In genomic region chr6:56746767-56747504, GRCh38 we compare ENCODE assay signal across 15 cellular contexts.
DNase-seq lines count a peak whose midpoint lies in the region; ATAC-seq, FAIRE-seq and TF ChIP-seq lines count a peak whose summit lies in the region.
"Had no signal": no experiment of that assay in that cellular context is flagged by ENCODE, and none has a peak within 500 bp of the region (broad histone marks: within the 10 kb centered on the region; RNA-seq: fewer than 3 reads in every experiment).

No MANE protein-coding gene starts in this region.

- peaks cover 50% of the 10 kb centered on the region; the same call in 1 of the 2 replicates for H4K20me1 ChIP-seq in SK-N-SH (ENCODE audit: insufficient read depth)

- POLR2A ChIA-PET in SK-N-SH (lab: Yijun Ruan, JAX): no interaction called here

- peak overlapping the region in 1 of 2 experiments; percentile 53 for H3K14ac ChIP-seq in mesenchymal stem cell (ENCODE audit: low read length in 2 of 2)

- 98% methylated on average over 4 of the region's 4 CpGs for WGBS in SK-N-SH (ENCODE audit: low lambda C conversion rate)
- 94% methylated on average over 4 of the region's 4 CpGs for WGBS in mesenchymal stem cell

- H3K9me3 ChIP-seq in SK-N-SH: no peaks in the 10 kb centered on the region
- H3K9me3 ChIP-seq in mesenchymal stem cell (ENCODE audit: control insufficient read depth, low read length): no peaks in the 10 kb centered on the region
- no peaks in the 10 kb centered on the region for H3K9me3 ChIP-seq in BE2C
- H3K9me3 ChIP-seq in T-helper 17 cell (ENCODE audit: control insufficient read depth, low read length, poor library complexity, severe bottlenecking): no peaks in the 10 kb centered on the region
- H3K9me3 ChIP-seq: uterus had no signal

- FAIRE-seq in H54 (lab: Jason Lieb, UNC): peak; percentile 96
- FAIRE-seq: GM12892 had no signal

- TF ChIP-seq POLR2A in H54 (IDR thresholded peaks at IDR 0.05; ENCODE audit: low read depth, low read length): no peak

- peak overlapping the region; percentile 28 to 58; a peak in 3 of 4 replicates for H3K27ac ChIP-seq in SK-N-SH (ENCODE audit: low read depth in 2 of 2, low read length in 1 of 2)
- H3K27ac ChIP-seq in mesenchymal stem cell (ENCODE audit: low read length, poor library complexity, severe bottlenecking): no peak overlapping the region
- H3K27ac ChIP-seq: uterus had no signal

- no peak overlapping the region for H2BK120ac ChIP-seq in mesenchymal stem cell (ENCODE audit: low read depth, low read length)

- DNase-seq in COLO668 (lab: John Stamatoyannopoulos, UW; ENCODE audit: unreplicated experiment) (peak; percentile 6), H54 (ENCODE audit: insufficient read length, low spot score) (no peak), SK-N-SH (no peak), mesenchymal stem cell (no peak), BE2C (no peak), T-helper 17 cell (no peak)
- no peak for DNase-seq in activated naive CD8-positive, alpha-beta T cell treated with anti-CD3 and anti-CD28 coated beads, Interleukin-2, amount 50 U/mL, for 24 hours
- no peak for DNase-seq in activated CD8-positive, alpha-beta memory T cell treated with anti-CD3 and anti-CD28 coated beads, Interleukin-2, amount 50 U/mL, for 4 hours
- DNase-seq: H7; NCI-H1092; NK-92 treated with Interleukin-12 subunit alpha and Interleukin-12 subunit beta, amount 100 ng/mL, for 24 hours; stimulated activated CD4-positive, alpha-beta T cell treated with anti-CD3 and anti-CD28 coated beads, Interleukin-1b, Interleukin-23, amount 100 ng/mL, for 48 hours; uterus had no signal

- H2BK5ac ChIP-seq in mesenchymal stem cell (ENCODE audit: low read depth, low read length, poor library complexity, severe bottlenecking): no peak overlapping the region

- TF ChIP-seq EP300 in SK-N-SH (IDR thresholded peaks at IDR 0.05; ENCODE audit: borderline replicate concordance in 1 of 2, low read depth in 1 of 2, low read length in 1 of 2): no peak

- H2AFZ ChIP-seq in SK-N-SH (ENCODE audit: low read depth) (no peak overlapping the region), mesenchymal stem cell (ENCODE audit: low read depth, low read length) (no peak overlapping the region)

- no peak overlapping the region for H3K4me3 ChIP-seq in SK-N-SH (ENCODE audit: low read depth in 2 of 2, low read length in 1 of 2)
- no peak overlapping the region for H3K4me3 ChIP-seq in mesenchymal stem cell (ENCODE audit: insufficient read depth in 1 of 2, low read depth in 1 of 2, low read length in 2 of 2)
- no peak overlapping the region for H3K4me3 ChIP-seq in BE2C (ENCODE audit: low read depth, low read length)
- H3K4me3 ChIP-seq: uterus had no signal

- no peak overlapping the region for H3K4me3 Mint-ChIP-seq in activated naive CD8-positive, alpha-beta T cell treated with anti-CD3 and anti-CD28 coated beads, Interleukin-2, amount 50 U/mL, for 24 hours
- no peak overlapping the region for H3K4me3 Mint-ChIP-seq in T-helper 17 cell

- peaks cover 11% of the 10 kb centered on the region for H3K4me1 Mint-ChIP-seq in activated naive CD8-positive, alpha-beta T cell treated with anti-CD3 and anti-CD28 coated beads, Interleukin-2, amount 50 U/mL, for 24 hours
- peaks cover 2% of the 10 kb centered on the region for H3K4me1 Mint-ChIP-seq in T-helper 17 cell

- peaks cover 0 to 9% of the 10 kb centered on the region in 2 experiments for H3K36me3 ChIP-seq in SK-N-SH (replicated peaks in 1 of 2; ENCODE audit: control insufficient read depth in 1 of 2, insufficient read depth in 2 of 2, low read length in 1 of 2)
- H3K36me3 ChIP-seq in mesenchymal stem cell (ENCODE audit: control insufficient read depth in 1 of 2, insufficient read depth in 2 of 2, low read depth in 1 of 2, low read length in 2 of 2): no peaks in the 10 kb centered on the region
- H3K36me3 ChIP-seq in BE2C: no peaks in the 10 kb centered on the region
- H3K36me3 ChIP-seq: uterus had no signal

- H3K27ac Mint-ChIP-seq in activated naive CD8-positive, alpha-beta T cell treated with anti-CD3 and anti-CD28 coated beads, Interleukin-2, amount 50 U/mL, for 24 hours: no peak overlapping the region
- H3K27ac Mint-ChIP-seq in T-helper 17 cell: no peak overlapping the region
- H3K27ac Mint-ChIP-seq: activated naive CD4-positive, alpha-beta T cell treated with anti-CD3 and anti-CD28 coated beads, Interleukin-2, amount 50 U/mL, for 72 hours had no signal

- TF ChIP-seq RAD21 in SK-N-SH (IDR thresholded peaks at IDR 0.05; ENCODE audit: low read length): no peak

- peak overlapping the region; percentile 12 for H4K8ac ChIP-seq in mesenchymal stem cell (ENCODE audit: low read length)

- H3K9me3 Mint-ChIP-seq in activated naive CD8-positive, alpha-beta T cell treated with anti-CD3 and anti-CD28 coated beads, Interleukin-2, amount 50 U/mL, for 24 hours: no peaks in the 10 kb centered on the region
- H3K9me3 Mint-ChIP-seq: activated naive CD4-positive, alpha-beta T cell treated with anti-CD3 and anti-CD28 coated beads, Interleukin-2, amount 50 U/mL, for 72 hours had no signal

- peaks cover 13 to 61% of the 10 kb centered on the region in 2 experiments; a peak in 3 of 4 replicates for H3K4me1 ChIP-seq in SK-N-SH (ENCODE audit: control insufficient read depth in 1 of 2, insufficient read depth in 2 of 2, low read depth in 1 of 2, low read length in 1 of 2)
- H3K4me1 ChIP-seq in mesenchymal stem cell (ENCODE audit: control insufficient read depth, insufficient read depth, low read depth, low read length): peaks cover 9% of the 10 kb centered on the region
- peaks cover 9% of the 10 kb centered on the region for H3K4me1 ChIP-seq in BE2C

- H3K27me3 ChIP-seq in SK-N-SH (ENCODE audit: insufficient read depth): no peaks in the 10 kb centered on the region
- H3K27me3 ChIP-seq in mesenchymal stem cell (ENCODE audit: control insufficient read depth in 1 of 2, insufficient read depth in 1 of 2, low read length in 2 of 2): no peaks in the 10 kb centered on the region
- H3K27me3 ChIP-seq in BE2C: no peaks in the 10 kb centered on the region
- H3K27me3 ChIP-seq: uterus had no signal

- no peak overlapping the region for H2BK15ac ChIP-seq in mesenchymal stem cell (ENCODE audit: low read depth, poor library complexity, severe bottlenecking)

- H3K23ac ChIP-seq in mesenchymal stem cell (ENCODE audit: low read length in 2 of 2): no peak overlapping the region

- no peak overlapping the region for H3K4ac ChIP-seq in mesenchymal stem cell (ENCODE audit: low read depth in 1 of 2, low read length in 2 of 2)

- CTCF ChIA-PET in SK-N-SH (lab: Yijun Ruan, JAX): interaction anchor here (1.3 kb wide), 2 partner anchors 15 to 21 kb away, joined by 4 read pairs; no protein-coding TSS in a partner anchor

- peaks cover 46% of the 10 kb centered on the region for H3F3A ChIP-seq in SK-N-SH (replicated peaks; ENCODE audit: insufficient read depth)

- H3K9ac ChIP-seq in SK-N-SH (no peak overlapping the region), mesenchymal stem cell (ENCODE audit: low read length) (no peak overlapping the region)

- no peak for TF ChIP-seq CTCF in SK-N-SH (IDR thresholded peaks at IDR 0.05)
- TF ChIP-seq CTCF in BE2C (IDR thresholded peaks at IDR 0.05; ENCODE audit: low read depth, low read length): no peak

- ATAC-seq in activated naive CD8-positive, alpha-beta T cell treated with anti-CD3 and anti-CD28 coated beads, Interleukin-2, amount 50 U/mL, for 24 hours: no peak
- ATAC-seq in T-helper 17 cell: no peak
- ATAC-seq: activated naive CD4-positive, alpha-beta T cell treated with anti-CD3 and anti-CD28 coated beads, Interleukin-2, amount 50 U/mL, for 72 hours had no signal

- H3K36me3 Mint-ChIP-seq in activated naive CD8-positive, alpha-beta T cell treated with anti-CD3 and anti-CD28 coated beads, Interleukin-2, amount 50 U/mL, for 24 hours (ENCODE audit: low read depth): no peaks in the 10 kb centered on the region
- no peaks in the 10 kb centered on the region for H3K36me3 Mint-ChIP-seq in T-helper 17 cell (ENCODE audit: low read depth)
- H3K36me3 Mint-ChIP-seq: activated naive CD4-positive, alpha-beta T cell treated with anti-CD3 and anti-CD28 coated beads, Interleukin-2, amount 50 U/mL, for 72 hours had no signal

- no peak overlapping the region for H2AK5ac ChIP-seq in mesenchymal stem cell (ENCODE audit: low read length, severe bottlenecking)

- peaks cover 7% of the 10 kb centered on the region for H3K27me3 Mint-ChIP-seq in activated naive CD8-positive, alpha-beta T cell treated with anti-CD3 and anti-CD28 coated beads, Interleukin-2, amount 50 U/mL, for 24 hours
- peaks cover 4% of the 10 kb centered on the region for H3K27me3 Mint-ChIP-seq in T-helper 17 cell

- H2BK12ac ChIP-seq in mesenchymal stem cell (ENCODE audit: low read length in 2 of 2): no peak overlapping the region

- peaks cover 99% of the 10 kb centered on the region for H3K79me2 ChIP-seq in SK-N-SH (ENCODE audit: insufficient read depth)

- H3K9me2 ChIP-seq in SK-N-SH: no peaks in the 10 kb centered on the region

- H3K4me2 ChIP-seq in SK-N-SH (no peak overlapping the region), mesenchymal stem cell (ENCODE audit: low read length, poor library complexity, severe bottlenecking) (no peak overlapping the region)

- H3K18ac ChIP-seq in mesenchymal stem cell (ENCODE audit: low read depth in 1 of 2, low read length in 2 of 2): peak overlapping the region in 1 of 2 experiments; percentile 25

- H4K91ac ChIP-seq in mesenchymal stem cell (ENCODE audit: low read length): no peak overlapping the region

- peaks cover 3% of the 10 kb centered on the region for H3K79me1 ChIP-seq in mesenchymal stem cell (replicated peaks; ENCODE audit: low read length, poor library complexity, severe bottlenecking)

TF ChIP-seq in SK-N-SH, 30 proteins besides CTCF, POLR2A, EP300 and RAD21 (continues in another document):
- TF ChIP-seq MEF2A (IDR thresholded peaks at IDR 0.05; ENCODE audit: borderline replicate concordance, low read depth) (no peak), CHD2 (IDR thresholded peaks at IDR 0.05; ENCODE audit: low read length, partially characterized antibody) (no peak), JUND (IDR thresholded peaks at IDR 0.05) (no peak), IRF3 (IDR thresholded peaks at IDR 0.05; ENCODE audit: low read depth, low read length) (no peak)
